In the genomic region with DNA sequence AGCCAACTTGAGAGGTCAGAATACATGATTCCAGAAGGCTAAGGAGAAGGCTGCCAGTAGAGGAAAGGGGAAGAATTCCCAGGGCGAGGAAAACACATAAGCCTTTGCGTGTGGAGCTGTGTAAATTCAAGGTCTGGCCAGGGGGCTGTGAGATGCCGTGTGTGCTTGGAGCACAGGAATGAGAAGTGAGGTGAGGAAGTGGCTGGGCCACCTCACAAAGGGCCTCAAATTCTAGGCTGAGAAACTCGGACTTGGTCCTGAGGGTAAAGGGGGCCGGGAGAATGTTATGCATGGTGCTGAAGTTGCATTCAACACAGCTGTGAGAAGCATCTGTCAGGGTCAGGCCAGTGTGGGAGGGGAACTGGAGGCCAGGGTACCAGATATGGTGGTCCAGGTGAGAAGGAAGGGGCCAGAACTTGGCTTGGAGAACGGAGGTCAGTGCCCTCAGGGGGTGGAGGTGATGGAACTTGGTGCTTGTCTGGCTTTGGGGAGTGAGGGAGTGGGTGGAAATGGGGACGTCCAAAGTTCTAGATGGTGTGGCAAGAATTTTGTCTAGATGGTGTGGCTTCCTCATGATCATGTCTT, we compare ENCODE assay signal across 9 cellular contexts. TPM values are rescaled to one million over a fixed set of nuclear protein-coding genes. Genes with fewer than 3 reads are reported as not detected.
DNase-seq lines count a peak whose midpoint lies in the region; ATAC-seq and TF ChIP-seq lines count a peak whose summit lies in the region.
"Had no signal": no experiment of that assay in that cellular context is flagged by ENCODE, and none has a peak within 500 bp of the region (broad histone marks: within the 10 kb centered on the region; RNA-seq: fewer than 3 reads in every experiment).

No MANE protein-coding gene starts in this region.

- H2AFZ ChIP-seq in OCI-LY3 (ENCODE audit: low read depth, low read length) (no peak overlapping the region), neuron (ENCODE audit: low read depth, low read length) (no peak overlapping the region)

- H4K20me1 ChIP-seq in OCI-LY3 (ENCODE audit: insufficient read depth, low read length): no peaks in the 10 kb centered on the region

- peaks cover 14% of the 10 kb centered on the region for H3K36me3 Mint-ChIP-seq in endothelial cell (ENCODE audit: low read depth, unreplicated experiment)

- ATAC-seq in HG03108 (IDR thresholded peaks at IDR 0.05; ENCODE audit: unreplicated experiment): no peak
- no peak for ATAC-seq in HG02885 (IDR thresholded peaks at IDR 0.05; ENCODE audit: poor library complexity, unreplicated experiment)
- ATAC-seq in GM18909 (IDR thresholded peaks at IDR 0.05; ENCODE audit: poor library complexity, unreplicated experiment): no peak

- peak overlapping the region; percentile 98 for H3K9ac ChIP-seq in OCI-LY3 (ENCODE audit: low read length)

- H3K4me1 Mint-ChIP-seq in endothelial cell (ENCODE audit: unreplicated experiment): peaks cover 27% of the 10 kb centered on the region

- H3K9me3 ChIP-seq in OCI-LY3 (ENCODE audit: insufficient read depth, low read length) (no peaks in the 10 kb centered on the region), neuron (ENCODE audit: low read length) (no peaks in the 10 kb centered on the region)

- H3K4me1 ChIP-seq in OCI-LY3 (ENCODE audit: low read length): peaks cover 31% of the 10 kb centered on the region
- H3K4me1 ChIP-seq in neuron (ENCODE audit: insufficient read depth, low read length): peaks cover 26% of the 10 kb centered on the region

- H3K4me2 ChIP-seq in OCI-LY3 (ENCODE audit: low read length): peak overlapping the region; percentile 88

- H3K27ac ChIP-seq in C4-2B: peak overlapping the region; percentile 90
- H3K27ac ChIP-seq in OCI-LY3 (ENCODE audit: low read length): peak overlapping the region; percentile 62; the same call in 1 of the 2 replicates

- DNase-seq in endothelial cell (ENCODE audit: low spot score) (no peak), SIG-M5 (lab: John Stamatoyannopoulos, UW) (no peak)
- DNase-seq: NCI-H345 had no signal

- peaks cover 19% of the 10 kb centered on the region for H3K27me3 Mint-ChIP-seq in endothelial cell (ENCODE audit: unreplicated experiment)

- no peaks in the 10 kb centered on the region for H3K9me3 Mint-ChIP-seq in endothelial cell (ENCODE audit: unreplicated experiment)

- no peak for TF ChIP-seq CTCF in C4-2B (conservative IDR thresholded peaks at IDR 0.05)
- no peak for TF ChIP-seq CTCF in OCI-LY3 (IDR thresholded peaks at IDR 0.05; ENCODE audit: low read depth, low read length)
- no peak for TF ChIP-seq CTCF in endothelial cell (IDR thresholded peaks at IDR 0.05; ENCODE audit: unreplicated experiment)

- H3K27ac Mint-ChIP-seq in endothelial cell (ENCODE audit: unreplicated experiment): peak overlapping the region; percentile 100

- H3K36me3 ChIP-seq in OCI-LY3 (replicated peaks; ENCODE audit: low read depth, low read length): peaks cover 3% of the 10 kb centered on the region
- peaks cover 3% of the 10 kb centered on the region for H3K36me3 ChIP-seq in neuron (ENCODE audit: insufficient read depth, low read length)

- H3K4me3 Mint-ChIP-seq in endothelial cell (ENCODE audit: unreplicated experiment): peak overlapping the region; percentile 99

- H3K27me3 ChIP-seq in OCI-LY3 (ENCODE audit: low read depth, low read length): no peaks in the 10 kb centered on the region
- H3K27me3 ChIP-seq in neuron (ENCODE audit: insufficient read depth, low read length): no peaks in the 10 kb centered on the region

- H3K79me2 ChIP-seq in OCI-LY3 (ENCODE audit: low read length): peaks cover 60% of the 10 kb centered on the region

- H3K4me3 ChIP-seq in OCI-LY3 (ENCODE audit: low read length) (peak overlapping the region; percentile 92), neuron (ENCODE audit: low read length) (peak overlapping the region; percentile 72)

RNA-seq across cellular contexts. Expression of a gene that starts 4.9 kb away (rescaled TPM):
- total RNA-seq in endothelial cell (ENCODE audit: unreplicated experiment): 34.0 TPM

RNA-seq across cellular contexts. Expression of a gene that starts 7.5 kb away (rescaled TPM):
- 47.2 TPM for total RNA-seq in endothelial cell (ENCODE audit: unreplicated experiment)

RNA-seq across cellular contexts. Expression of a gene that starts 11.6 kb away (rescaled TPM):
- total RNA-seq in endothelial cell (ENCODE audit: unreplicated experiment): 6.8 TPM

RNA-seq across cellular contexts. Expression of a gene that starts 12.1 kb away (rescaled TPM):
- 20.1 TPM for total RNA-seq in endothelial cell (ENCODE audit: unreplicated experiment)

RNA-seq across cellular contexts. Expression of a gene that starts 18.9 kb away (rescaled TPM):
- 219 TPM for total RNA-seq in endothelial cell (ENCODE audit: unreplicated experiment)
